ENCODE assay signal across 10 cellular contexts in the genomic region with DNA sequence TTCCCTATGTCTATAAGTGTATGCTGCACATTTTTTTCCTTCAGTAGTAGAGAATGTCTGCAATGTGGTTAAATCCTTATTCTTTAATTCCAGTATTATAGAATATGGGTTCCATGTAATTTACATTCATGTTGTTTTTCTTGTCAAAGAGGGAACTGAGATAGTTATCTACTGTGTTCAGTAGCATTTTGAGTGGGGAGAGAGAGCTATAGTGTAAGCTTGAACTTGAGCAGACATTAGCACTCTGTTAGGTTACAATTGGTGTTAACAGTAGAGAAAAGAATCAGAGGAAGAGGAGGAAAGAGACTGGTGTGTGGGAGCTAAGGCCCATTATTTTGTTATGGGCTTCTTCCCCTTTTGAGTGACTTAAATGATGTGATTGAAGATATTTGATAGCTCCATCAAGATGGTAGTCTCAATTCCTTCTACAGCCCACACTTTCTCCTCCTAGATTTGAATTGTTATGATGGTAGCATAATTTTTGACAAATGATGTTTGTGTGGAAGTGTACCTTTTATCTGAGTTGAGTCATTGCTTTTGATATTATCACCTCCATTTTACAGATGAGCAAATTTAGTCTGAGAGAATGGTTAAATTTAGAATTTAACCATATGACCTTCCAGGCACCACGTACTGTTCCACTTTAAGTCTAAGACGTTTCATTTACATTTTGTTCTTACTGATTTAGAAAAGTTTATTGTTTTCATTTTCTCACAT.
DNase-seq lines count a peak whose midpoint lies in the region; ATAC-seq, FAIRE-seq and TF ChIP-seq lines count a peak whose summit lies in the region.
"Had no signal": no experiment of that assay in that cellular context is flagged by ENCODE, and none has a peak within 500 bp of the region (broad histone marks: within the 10 kb centered on the region; RNA-seq: fewer than 3 reads in every experiment).

No MANE protein-coding gene starts in this region.

- TF ChIP-seq POLR2A in gastroesophageal sphincter (IDR thresholded peaks at IDR 0.05), result no peak

- H3K9me3 ChIP-seq in keratinocyte (ENCODE audit: control insufficient read depth, low read depth, low read length), result no peaks in the 10 kb centered on the region
- H3K9me3 ChIP-seq in gastroesophageal sphincter, result no peaks in the 10 kb centered on the region
- H3K9me3 ChIP-seq in endodermal cell (ENCODE audit: control insufficient read depth, low read length), result no peaks in the 10 kb centered on the region

- H3K4me3 ChIP-seq in keratinocyte (ENCODE audit: control insufficient read depth in 2 of 3, extremely low read depth in 1 of 3, insufficient read depth in 2 of 3, low read depth in 1 of 3, low read length in 3 of 3), result peak overlapping the region in 1 of 3 experiments; percentile 39
- H3K4me3 ChIP-seq in gastroesophageal sphincter, result no peak overlapping the region
- H3K4me3 ChIP-seq in endodermal cell (ENCODE audit: low read length), result no peak overlapping the region

- intact Hi-C loops in left colon (cut with DNase I, micrococcal nuclease), result no loop called here

- peaks cover 17% of the 10 kb centered on the region for H4K20me1 ChIP-seq in keratinocyte (ENCODE audit: control insufficient read depth, extremely low read depth, insufficient read depth, low read length)

- peaks cover 97% of the 10 kb centered on the region for H3K79me2 ChIP-seq in keratinocyte (ENCODE audit: control insufficient read depth, insufficient read depth, low read length)

- H3K9ac ChIP-seq in keratinocyte (ENCODE audit: control insufficient read depth, extremely low read depth, insufficient read depth, low read length) (peak overlapping the region; percentile 50), endodermal cell (ENCODE audit: extremely low read depth, low read length, poor library complexity, severe bottlenecking) (no peak overlapping the region)

- dilution Hi-C loops in keratinocyte (cut with MboI; ENCODE audit: extremely low pct_ligation_motif_present, low sequenced_read_pairs), result no loop called here

- peak overlapping the region; percentile 81 for H3K4me2 ChIP-seq in keratinocyte (ENCODE audit: control insufficient read depth, extremely low read depth, insufficient read depth, low read depth, low read length)

- DNase-seq in CD1c-positive myeloid dendritic cell (ENCODE audit: extremely low spot score), result peak; percentile 51
- DNase-seq in keratinocyte (ENCODE audit: low read depth, low spot score), result no peak
- DNase-seq in left colon, result no peak
- DNase-seq in HPDE6-E6E7 (ENCODE audit: extremely low spot score), result no peak
- DNase-seq in endodermal cell, result no peak
- DNase-seq: DMS153 had no signal

- no peak overlapping the region for H3K27ac Mint-ChIP-seq in endodermal cell

- no peaks in the 10 kb centered on the region for H3K36me3 Mint-ChIP-seq in endodermal cell (ENCODE audit: low read depth)

- H3K4me1 Mint-ChIP-seq in endodermal cell, result peaks cover 75% of the 10 kb centered on the region
- H3K4me1 Mint-ChIP-seq: central memory CD8-positive, alpha-beta T cell had no signal

- no peaks in the 10 kb centered on the region for H3K27me3 Mint-ChIP-seq in endodermal cell (ENCODE audit: insufficient read depth)

- H3K27ac ChIP-seq in keratinocyte (ENCODE audit: control insufficient read depth, insufficient read depth, low read length), result peak overlapping the region; percentile 48
- H3K27ac ChIP-seq in gastroesophageal sphincter, result peak overlapping the region in 1 of 4 donors; percentile 10
- H3K27ac ChIP-seq in endodermal cell (ENCODE audit: low read depth, low read length), result no peak overlapping the region

- WGBS in gastroesophageal sphincter (ENCODE audit: low coverage in 1 of 2), 2 donors, result 43 to 47% methylated on average over 2 of the region's 2 CpGs
- WGBS in endodermal cell (ENCODE audit: insufficient coverage in 1 of 2, insufficient read length in 1 of 2), 2 experiments, result 100% methylated on average over 1 of the region's 2 CpGs; no CpG with 5 or more reads in 1 of the 2 experiments

- ATAC-seq in GM21367 (IDR thresholded peaks at IDR 0.05; ENCODE audit: unreplicated experiment) (peak; percentile 44), HG03439 (IDR thresholded peaks at IDR 0.05; ENCODE audit: unreplicated experiment) (peak; percentile 42), gastroesophageal sphincter (no peak), left colon (no peak)

- no peaks in the 10 kb centered on the region for H3K9me3 Mint-ChIP-seq in endodermal cell
- H3K9me3 Mint-ChIP-seq: central memory CD8-positive, alpha-beta T cell had no signal

- no peak overlapping the region for H2AFZ ChIP-seq in keratinocyte (ENCODE audit: control insufficient read depth, low read length)

- H3K4me1 ChIP-seq in keratinocyte (ENCODE audit: control insufficient read depth, extremely low read depth, insufficient read depth, low read length), result peaks cover 52% of the 10 kb centered on the region
- peaks cover 0 to 62% (median 14%) of the 10 kb centered on the region in 3 donors for H3K4me1 ChIP-seq in gastroesophageal sphincter
- H3K4me1 ChIP-seq in endodermal cell (ENCODE audit: control insufficient read depth, insufficient read depth, low read length), result peaks cover 22% of the 10 kb centered on the region

- H3K36me3 ChIP-seq in keratinocyte (ENCODE audit: control insufficient read depth in 2 of 2, extremely low read depth in 1 of 2, insufficient read depth in 2 of 2, low read length in 2 of 2), result no peaks in the 10 kb centered on the region
- H3K36me3 ChIP-seq in gastroesophageal sphincter, result no peaks in the 10 kb centered on the region
- H3K36me3 ChIP-seq in endodermal cell (ENCODE audit: control insufficient read depth, insufficient read depth, low read length), result no peaks in the 10 kb centered on the region

- FAIRE-seq in keratinocyte (lab: Jason Lieb, UNC), result no peak

- TF ChIP-seq EP300 in gastroesophageal sphincter (IDR thresholded peaks at IDR 0.05), result no peak

- H3K27me3 ChIP-seq in keratinocyte (ENCODE audit: control insufficient read depth, extremely low read depth, insufficient read depth, low read length), result no peaks in the 10 kb centered on the region
- H3K27me3 ChIP-seq in gastroesophageal sphincter, result no peaks in the 10 kb centered on the region
- H3K27me3 ChIP-seq in endodermal cell (ENCODE audit: control insufficient read depth, insufficient read depth, low read length, poor library complexity, severe bottlenecking), result no peaks in the 10 kb centered on the region

- peaks cover 7% of the 10 kb centered on the region for H3K9me1 ChIP-seq in keratinocyte (ENCODE audit: control insufficient read depth, extremely low read depth, insufficient read depth, low read length)

- TF ChIP-seq CTCF in keratinocyte (optimal IDR thresholded peaks at IDR 0.05 in 1 of 3, IDR thresholded peaks at IDR 0.05 in 1 of 3, conservative IDR thresholded peaks at IDR 0.05 in 1 of 3; ENCODE audit: extremely low read depth in 1 of 3, insufficient read depth in 2 of 3, low read length in 3 of 3) (no peak), gastroesophageal sphincter (IDR thresholded peaks at IDR 0.05) (no peak), endodermal cell (conservative IDR thresholded peaks at IDR 0.05) (no peak)

- H3K4me3 Mint-ChIP-seq in endodermal cell, result no peak overlapping the region
- H3K4me3 Mint-ChIP-seq: central memory CD8-positive, alpha-beta T cell had no signal

Comparison
In these comparisons a context has a peak if more than half of its experiments do, and no peak if none do; other contexts are left out.
1. ATAC-seq: peak in GM21367 (single experiment) and HG03439 (single experiment); none in gastroesophageal sphincter (single experiment) and left colon (single experiment).